ENCODE assay signal across 24 cellular contexts in genomic region chr3:41320953-41321641, GRCh38.
"Had no signal": no experiment of that assay in that cellular context is flagged by ENCODE, and none has a peak within 500 bp of the region (broad histone marks: within the 10 kb centered on the region; RNA-seq: fewer than 3 reads in every experiment).

No MANE protein-coding gene starts in this region.

- H3K9ac ChIP-seq: SK-N-SH had no signal

- H3K4me1 ChIP-seq: Peyer's patch had no signal

- DNase-seq: activated CD4-positive, alpha-beta T cell treated with anti-CD3 and anti-CD28 coated beads for 4 hours; activated CD8-positive, alpha-beta memory T cell treated with anti-CD3 and anti-CD28 coated beads, Interleukin-2, amount 50 U/mL, for 4 hours; activated CD8-positive, alpha-beta T cell treated with anti-CD3 and anti-CD28 coated beads for 36 hours; activated T-cell treated with anti-CD3 and anti-CD28 coated beads, Interleukin-2, amount 50 U/mL, for 72 hours; aorta; central memory CD4-positive, alpha-beta T cell; MM.1S; NCI-H1105; NCI-H1436; NCI-H1694 treated with DMSO at 0.1 percent for 48 hours; NCI-H2029 treated with DMSO at 0.1 percent for 48 hours; NCI-H345; NCI-H510A; NCI-H526 treated with DMSO at 0.1 percent for 48 hours; NCI-H82; NK-92 treated with Interleukin-12 subunit alpha and Interleukin-12 subunit beta, amount 100 ng/mL, for 24 hours; Peyer's patch; Right ventricle myocardium superior; SJCRH30; SK-N-SH; T-helper 1 cell; WERI-Rb-1 had no signal

- H3K4me2 ChIP-seq: SK-N-SH had no signal

- H3K4me3 ChIP-seq: Peyer's patch, SJCRH30 had no signal

- H3K27ac ChIP-seq: Peyer's patch, RWPE1, SJCRH30, WERI-Rb-1 had no signal

- ATAC-seq: activated CD4-positive, CD25-positive, alpha-beta regulatory T cell treated with anti-CD3 and anti-CD28 coated beads, Interleukin-2, amount 50 U/mL, for 24 hours; activated CD8-positive, alpha-beta T cell treated with anti-CD3 and anti-CD28 coated beads for 36 hours; activated T-cell treated with anti-CD3 and anti-CD28 coated beads, Interleukin-2, amount 50 U/mL, for 72 hours had no signal

- H3K9me3 ChIP-seq: Peyer's patch, SJCRH30, SK-N-SH had no signal

- H3K36me3 ChIP-seq: Peyer's patch, SJCRH30, WERI-Rb-1 had no signal

- H3K27me3 ChIP-seq: Peyer's patch, SJCRH30 had no signal
